ENCODE assay signal across 17 cellular contexts in genomic region chr11:66996609-66997273, GRCh38. TPM values are rescaled to one million over a fixed set of nuclear protein-coding genes. Genes with fewer than 3 reads are reported as not detected.
DNase-seq lines count a peak whose midpoint lies in the region; ATAC-seq, FAIRE-seq and TF ChIP-seq lines count a peak whose summit lies in the region.
"Had no signal": no experiment of that assay in that cellular context is flagged by ENCODE, and none has a peak within 500 bp of the region (broad histone marks: within the 10 kb centered on the region; RNA-seq: fewer than 3 reads in every experiment).

No MANE protein-coding gene starts in this region.

- H3K4me1 Mint-ChIP-seq in activated naive CD8-positive, alpha-beta T cell treated with anti-CD3 and anti-CD28 coated beads for 36 hours, result no peaks in the 10 kb centered on the region
- H3K4me1 Mint-ChIP-seq: brain had no signal

- 50% methylated on average over 8 of the region's 8 CpGs for WGBS in A549 (ENCODE audit: missing lambda C conversion rate)

- peak overlapping the region; percentile 53 for H3K4me2 ChIP-seq in A549

- no peak overlapping the region for H3K4me3 Mint-ChIP-seq in activated naive CD8-positive, alpha-beta T cell treated with anti-CD3 and anti-CD28 coated beads for 36 hours
- H3K4me3 Mint-ChIP-seq: activated T-cell treated with anti-CD3 and anti-CD28 coated beads, Interleukin-2, amount 50 U/mL, for 24 hours; brain had no signal

- no peak for TF ChIP-seq RAD21 in A549 (conservative IDR thresholded peaks at IDR 0.05 in 1 of 2, IDR thresholded peaks at IDR 0.05 in 1 of 2)

- H3K27me3 Mint-ChIP-seq in activated naive CD8-positive, alpha-beta T cell treated with anti-CD3 and anti-CD28 coated beads for 36 hours, result peaks cover 13% of the 10 kb centered on the region
- H3K27me3 Mint-ChIP-seq: progenitor cell of endocrine pancreas had no signal

- H3K27ac ChIP-seq in A549 (peak overlapping the region; percentile 54 to 71), HEK293 (ENCODE audit: extremely low read depth, low read depth, low read length) (no peak overlapping the region), left lung (no peak overlapping the region)

- no peak for TF ChIP-seq CTCF in A549 (IDR thresholded peaks at IDR 0.05)
- no peak for TF ChIP-seq CTCF in HEK293 (tag by site-specific recombination; IDR thresholded peaks at IDR 0.05)
- TF ChIP-seq CTCF in choroid plexus epithelial cell (conservative IDR thresholded peaks at IDR 0.05; ENCODE audit: low read depth, low read length), result no peak
- TF ChIP-seq CTCF in left lung (IDR thresholded peaks at IDR 0.05), result no peak
- TF ChIP-seq CTCF in D721Med (IDR thresholded peaks at IDR 0.05; ENCODE audit: insufficient read depth, missing control alignments), result no peak

- no peak for TF ChIP-seq POLR2A in A549 (IDR thresholded peaks at IDR 0.05; ENCODE audit: low read length)

- H3K27me3 ChIP-seq in left lung, result no peaks in the 10 kb centered on the region
- H3K27me3 ChIP-seq: BE2C had no signal

- H3K36me3 Mint-ChIP-seq in activated naive CD8-positive, alpha-beta T cell treated with anti-CD3 and anti-CD28 coated beads for 36 hours, result no peaks in the 10 kb centered on the region
- H3K36me3 Mint-ChIP-seq: brain had no signal

- peaks cover 16% of the 10 kb centered on the region for H3K4me1 ChIP-seq in A549
- no peaks in the 10 kb centered on the region for H3K4me1 ChIP-seq in HEK293 (ENCODE audit: control insufficient read depth, insufficient read depth, low read length)
- no peaks in the 10 kb centered on the region for H3K4me1 ChIP-seq in left lung

- peak; percentile 76 to 91 for ATAC-seq in A549
- ATAC-seq in left lung, result peak; percentile 49
- ATAC-seq in GM19328 (IDR thresholded peaks at IDR 0.05; ENCODE audit: unreplicated experiment), result no peak

- H3K27ac Mint-ChIP-seq in activated naive CD8-positive, alpha-beta T cell treated with anti-CD3 and anti-CD28 coated beads for 36 hours, result no peak overlapping the region
- H3K27ac Mint-ChIP-seq: activated T-cell treated with anti-CD3 and anti-CD28 coated beads, Interleukin-2, amount 50 U/mL, for 24 hours; brain; progenitor cell of endocrine pancreas had no signal

- H3K36me3 ChIP-seq in HEK293 (ENCODE audit: control insufficient read depth in 2 of 2, insufficient read depth in 1 of 2, low read length in 2 of 2) (no peaks in the 10 kb centered on the region), left lung (no peaks in the 10 kb centered on the region)
- H3K36me3 ChIP-seq: BE2C had no signal

- intact Hi-C loops in left lung (cut with DNase I), result no loop called here

- H3K9me3 ChIP-seq in A549 (no peaks in the 10 kb centered on the region), HEK293 (ENCODE audit: control insufficient read depth, insufficient read depth, low read depth, low read length) (no peaks in the 10 kb centered on the region), left lung (no peaks in the 10 kb centered on the region)
- H3K9me3 ChIP-seq: BE2C had no signal

- CTCF ChIA-PET in A549 (lab: Yijun Ruan, JAX) (interaction anchor here (0.6 to 2.1 kb wide), 9 partner anchors 10 to 163 kb away, joined by 3 to 9 read pairs (median 4); partner anchors contain the start of gene SYT12), HEK293 (lab: Yijun Ruan, JAX) (interaction anchor here (0.6 to 1.7 kb wide), 5 partner anchors 10 to 558 kb away, joined by 3 to 5 read pairs (median 4); partner anchors contain the start of genes MRPL11 and SYT12)

- DNase-seq in A549 (ENCODE audit: low read depth in 1 of 2, low spot score in 1 of 2) (peak in 1 of 2 experiments; percentile 79), choroid plexus epithelial cell (ENCODE audit: low read depth) (peak; percentile 74), left lung (no peak), D721Med (ENCODE audit: insufficient read length, low spot score) (no peak), NCI-H82 treated with DMSO at 0.1 percent for 48 hours (lab: John Stamatoyannopoulos, UW; ENCODE audit: unreplicated experiment) (no peak)
- no peak for DNase-seq in activated naive CD8-positive, alpha-beta T cell treated with anti-CD3 and anti-CD28 coated beads for 36 hours
- DNase-seq: activated T-cell treated with anti-CD3 and anti-CD28 coated beads, Interleukin-2, amount 50 U/mL, for 24 hours; BE2C; mammary epithelial cell; NCI-H1930; stimulated activated CD4-positive, alpha-beta T cell treated with anti-CD3 and anti-CD28 coated beads, Interleukin-2, amount 100 ng/mL, for 24 hours had no signal

- POLR2A ChIA-PET in A549 (lab: Yijun Ruan, JAX), result interaction anchor here (0.5 to 1.4 kb wide), 3 partner anchors 11 to 39 kb away, joined by 3 to 4 read pairs (median 3); partner anchors contain the start of gene PC
- POLR2A ChIA-PET in HEK293 (lab: Yijun Ruan, JAX), result interaction anchor here (0.6 to 0.7 kb wide), 2 partner anchors 10 to 87 kb away, joined by 5 to 6 read pairs; no protein-coding TSS in a partner anchor

- H3K9me3 Mint-ChIP-seq in activated naive CD8-positive, alpha-beta T cell treated with anti-CD3 and anti-CD28 coated beads for 36 hours, result no peaks in the 10 kb centered on the region
- H3K9me3 Mint-ChIP-seq: activated T-cell treated with anti-CD3 and anti-CD28 coated beads, Interleukin-2, amount 50 U/mL, for 24 hours had no signal

- H3K4me3 ChIP-seq in A549 (no peak overlapping the region), HEK293 (ENCODE audit: low read depth, low read length) (no peak overlapping the region), choroid plexus epithelial cell (ENCODE audit: low read depth, low read length) (no peak overlapping the region), left lung (no peak overlapping the region)

- peak in 1 of 2 experiments; percentile 39; a peak in 1 of 5 replicates for TF ChIP-seq EP300 in A549 (IDR thresholded peaks at IDR 0.05)

- FAIRE-seq in A549 (lab: Jason Lieb, UNC), result no peak
- FAIRE-seq in D721Med (lab: Jason Lieb, UNC), result no peak

TF ChIP-seq in A549, 52 proteins besides CTCF, POLR2A, EP300 and RAD21 (continues in another document):
- TF ChIP-seq RARB (CRISPR knock-in tag; IDR thresholded peaks at IDR 0.05), result no peak
- no peak for TF ChIP-seq HOXB13 (CRISPR knock-in tag; IDR thresholded peaks at IDR 0.05; ENCODE audit: low read depth)
- peak; percentile 66; the same call in 1 of the 2 replicates for TF ChIP-seq GATA3 (IDR thresholded peaks at IDR 0.05; ENCODE audit: borderline replicate concordance)
- no peak for TF ChIP-seq MYC (IDR thresholded peaks at IDR 0.05; ENCODE audit: borderline replicate concordance, low read length)
- TF ChIP-seq MAX (IDR thresholded peaks at IDR 0.05), result peak; percentile 48

TF ChIP-seq in HEK293, 187 proteins besides CTCF, POLR2A, EP300 and RAD21 (continues in another document):
- TF ChIP-seq ZNF274 (IDR thresholded peaks at IDR 0.05; ENCODE audit: low read length) (no peak), ZNF274 (tag by site-specific recombination; IDR thresholded peaks at IDR 0.05; ENCODE audit: borderline replicate concordance) (no peak), ZNF404 (tag by site-specific recombination; IDR thresholded peaks at IDR 0.05) (peak; percentile 89), GLI2 (tag by site-specific recombination; IDR thresholded peaks at IDR 0.05; ENCODE audit: borderline replicate concordance, low read depth) (peak; percentile 56; the same call in 1 of the 2 replicates), SP7 (tag by site-specific recombination; IDR thresholded peaks at IDR 0.05) (no peak), ZBTB8A (tag by site-specific recombination; IDR thresholded peaks at IDR 0.05) (peak; percentile 67)

RNA-seq across cellular contexts. Expression of gene C11orf86, which starts 21.6 kb away (rescaled TPM):
- polyA plus RNA-seq in A549 (2011; rRNA removed) (9.3 and 10.8 TPM in 2 replicates), A549 (2017; fragmentation: RNase III; extraction: RNeasy Plus Mini Kit Qiagen cat#74134 plus additional on column Dnase treatment) (39.7 to 59.6 TPM (median 56.4 TPM) in 3 replicates)
- 34.5 and 42.5 TPM in 2 replicates for polyA plus RNA-seq in A549 (2012; cell fraction: cytosol; rRNA removed)
- 23.0 and 24.9 TPM in 2 replicates for polyA plus RNA-seq in A549 (2012; cell fraction: nucleus; rRNA removed)
- 2.7 and 5.4 TPM in 2 replicates for polyA minus RNA-seq in A549 (2011; rRNA and poly(A)+ RNA removed)
- not detected for total RNA-seq in left lung
- total RNA-seq in activated naive CD8-positive, alpha-beta T cell treated with anti-CD3 and anti-CD28 coated beads for 36 hours, result not detected
- total RNA-seq: G401; mammary epithelial cell; progenitor cell of endocrine pancreas; T-helper 1 cell treated with Interleukin-12 subunit alpha and Interleukin-12 subunit beta and Interleukin-4 antibody, amounts not matched to agents 30 ng/mL and 1 ng/mL, for 36 hours had no signal
- polyA plus RNA-seq: mammary epithelial cell had no signal

RNA-seq across cellular contexts. Expression of gene SYT12, which starts 26.2 kb away (rescaled TPM):
- 1.4 and 2.4 TPM in 2 replicates for polyA plus RNA-seq in A549 (2011; rRNA removed)
- polyA plus RNA-seq in A549 (2012; cell fraction: cytosol; rRNA removed), result 2.7 and 4.7 TPM in 2 replicates
- 7.3 and 8.2 TPM in 2 replicates for polyA plus RNA-seq in A549 (2012; cell fraction: nucleus; rRNA removed)
- 6.6 to 10.6 TPM (median 9.6 TPM) in 3 replicates for polyA plus RNA-seq in A549 (2017; fragmentation: RNase III; extraction: RNeasy Plus Mini Kit Qiagen cat#74134 plus additional on column Dnase treatment)
- 1.7 and 2.3 TPM in 2 replicates for polyA minus RNA-seq in A549 (2011; rRNA and poly(A)+ RNA removed)
- total RNA-seq in left lung, result under 1 TPM in 1 of 2 donors, not detected in 1; 0.61 TPM
- not detected for total RNA-seq in activated naive CD8-positive, alpha-beta T cell treated with anti-CD3 and anti-CD28 coated beads for 36 hours
- total RNA-seq: T-helper 1 cell treated with Interleukin-12 subunit alpha and Interleukin-12 subunit beta and Interleukin-4 antibody, amounts not matched to agents 30 ng/mL and 1 ng/mL, for 36 hours had no signal

RNA-seq across cellular contexts. Expression of gene PC, which starts 38.6 kb away (rescaled TPM):
- polyA plus RNA-seq in A549 (2011; rRNA removed) (14.2 and 15.7 TPM in 2 replicates), A549 (2017; fragmentation: RNase III; extraction: RNeasy Plus Mini Kit Qiagen cat#74134 plus additional on column Dnase treatment) (31.3 to 53.5 TPM (median 45.9 TPM) in 3 replicates)
- 25.1 and 29.6 TPM in 2 replicates for polyA plus RNA-seq in A549 (2012; cell fraction: cytosol; rRNA removed)
- 88.3 and 105 TPM in 2 replicates for polyA plus RNA-seq in A549 (2012; cell fraction: nucleus; rRNA removed)
- 31.5 and 37.8 TPM in 2 replicates for polyA minus RNA-seq in A549 (2011; rRNA and poly(A)+ RNA removed)
- 10 to 100 TPM; 20.3 to 27.4 TPM for total RNA-seq in left lung
- total RNA-seq in activated naive CD8-positive, alpha-beta T cell treated with anti-CD3 and anti-CD28 coated beads for 36 hours, result 1 to 10 TPM; 8.1 TPM

RNA-seq across cellular contexts. Expression of gene RHOD, which starts 59.9 kb away (rescaled TPM):
- 12.8 and 13.6 TPM in 2 replicates for polyA plus RNA-seq in A549 (2011; rRNA removed)
- 38.8 and 45.1 TPM in 2 replicates for polyA plus RNA-seq in A549 (2012; cell fraction: cytosol; rRNA removed)
- 29.7 and 35.9 TPM in 2 replicates for polyA plus RNA-seq in A549 (2012; cell fraction: nucleus; rRNA removed)
- 24.8 to 33.2 TPM (median 32.7 TPM) in 3 replicates for polyA plus RNA-seq in A549 (2017; fragmentation: RNase III; extraction: RNeasy Plus Mini Kit Qiagen cat#74134 plus additional on column Dnase treatment)
- 7.6 and 12.4 TPM in 2 replicates for polyA minus RNA-seq in A549 (2011; rRNA and poly(A)+ RNA removed)
- total RNA-seq in left lung, result 10 to 100 TPM; 17.8 to 37.6 TPM
- total RNA-seq in activated naive CD8-positive, alpha-beta T cell treated with anti-CD3 and anti-CD28 coated beads for 36 hours, result under 1 TPM; 0.50 to 0.78 TPM
- total RNA-seq: G401 had no signal

Comparison
In these comparisons a context has a peak if more than half of its experiments do, and no peak if none do; other contexts are left out.
1. H3K27ac ChIP-seq: peak in A549 (2 of 2); none in HEK293 (single experiment) and left lung (0 of 2).
2. Of the 5 proteins assayed by ChIP-seq in both HEK293 and A549: peak only in HEK293: REST; only in A549: none; in both: none; in neither: 4.